8 cellular contexts compared by ENCODE assay signal in genomic region chr13:34941835-34942731, GRCh38. TPM values are rescaled to one million over a fixed set of nuclear protein-coding genes. Genes with fewer than 3 reads are reported as not detected.
DNase-seq lines count a peak whose midpoint lies in the region; ATAC-seq and TF ChIP-seq lines count a peak whose summit lies in the region.

NBEA (plus strand) TSS chr13:34942270; CDS start chr13:34942821, 551 bp downstream.

- H3K36me3 ChIP-seq in WERI-Rb-1 (no peaks in the 10 kb centered on the region), mammary epithelial cell (ENCODE audit: insufficient read depth, low read length) (no peaks in the 10 kb centered on the region), smooth muscle cell (ENCODE audit: low read depth) (no peaks in the 10 kb centered on the region)

- peak within 1 kb of the TSS; percentile 83 for H3K4me2 ChIP-seq in mammary epithelial cell (ENCODE audit: insufficient read depth, low read depth, low read length)
- H3K4me2 ChIP-seq in smooth muscle cell = peak within 1 kb of the TSS; percentile 79

- H3F3A ChIP-seq in smooth muscle cell (ENCODE audit: low read depth) = no peaks in the 10 kb centered on the region

- H3K4me1 ChIP-seq in mammary epithelial cell (ENCODE audit: insufficient read depth, low read length) = peaks cover 4% of the 10 kb centered on the region
- peaks cover 33% of the 10 kb centered on the region for H3K4me1 ChIP-seq in smooth muscle cell (ENCODE audit: low read depth)

- no TSS peak for BruUV-seq in mammary epithelial cell (replicated peaks; lab: Mats Ljungman, UMichigan)

- H3K4me3 ChIP-seq in WERI-Rb-1 (ENCODE audit: low read depth, low read length) (peak within 1 kb of the TSS; percentile 79), mammary epithelial cell (replicated peaks in 1 of 3; ENCODE audit: insufficient read depth in 1 of 3, low read depth in 2 of 3, low read length in 3 of 3) (peak within 1 kb of the TSS; percentile 70 to 80 (median 77)), smooth muscle cell (peak within 1 kb of the TSS; percentile 98)

- H4K20me1 ChIP-seq in mammary epithelial cell (ENCODE audit: insufficient read depth, low read length) = no peaks in the 10 kb centered on the region
- peaks cover 15% of the 10 kb centered on the region for H4K20me1 ChIP-seq in smooth muscle cell (ENCODE audit: low read depth)

- in situ Hi-C loops in mammary epithelial cell (cut with MboI; ENCODE audit: low sequenced_read_pairs in 2 of 2) = no loop called here

- no peaks in the 10 kb centered on the region for H3K79me2 ChIP-seq in mammary epithelial cell (ENCODE audit: insufficient read depth, low read length)
- peaks cover 11% of the 10 kb centered on the region for H3K79me2 ChIP-seq in smooth muscle cell (ENCODE audit: low read depth)

- intact Hi-C loops in mammary epithelial cell (cut with micrococcal nuclease) = no loop called here

- WGBS in mammary epithelial cell (ENCODE audit: low coverage, missing lambda C conversion rate) = 3% methylated on average over 7 of the region's 76 CpGs
- 1% methylated on average over 55 of the region's 76 CpGs for WGBS in smooth muscle cell (ENCODE audit: low lambda C conversion rate)

- peak within 1 kb of the TSS; percentile 69 for H3K27ac ChIP-seq in WERI-Rb-1
- no peak within 1 kb of the TSS for H3K27ac ChIP-seq in mammary epithelial cell (ENCODE audit: insufficient read depth, low read depth, low read length)
- no peak within 1 kb of the TSS for H3K27ac ChIP-seq in smooth muscle cell (ENCODE audit: low read depth)

- CTCF ChIA-PET in mammary epithelial cell (lab: Charles Lee; ENCODE audit: low non-redundant PET) = no interaction called here

- no peaks in the 10 kb centered on the region for H3K27me3 ChIP-seq in WERI-Rb-1 (ENCODE audit: insufficient read depth, low read depth, severe bottlenecking)
- H3K27me3 ChIP-seq in mammary epithelial cell (ENCODE audit: insufficient read depth, low read length) = peaks cover 8% of the 10 kb centered on the region
- H3K27me3 ChIP-seq in smooth muscle cell (ENCODE audit: low read depth) = peaks cover 40% of the 10 kb centered on the region

- dilution Hi-C loops in mammary epithelial cell (cut with HindIII; ENCODE audit: low sequenced_read_pairs) = no loop called here

- H3K9me3 ChIP-seq in WERI-Rb-1 (ENCODE audit: severe bottlenecking) (no peaks in the 10 kb centered on the region), mammary epithelial cell (replicated peaks; ENCODE audit: insufficient read depth, low read length) (no peaks in the 10 kb centered on the region), smooth muscle cell (replicated peaks; ENCODE audit: low read depth) (no peaks in the 10 kb centered on the region)

- ATAC-seq in GM18505 (IDR thresholded peaks at IDR 0.05; ENCODE audit: unreplicated experiment) (peak; percentile 82), HG02970 (IDR thresholded peaks at IDR 0.05; ENCODE audit: low FRiP score, unreplicated experiment) (peak; percentile 63)

- DNase-seq in NCI-H2107 treated with DMSO at 0.1 percent for 48 hours (lab: John Stamatoyannopoulos, UW; ENCODE audit: unreplicated experiment) = peak; percentile 82
- peak; percentile 86 for DNase-seq in WERI-Rb-1
- peak; percentile 55 for DNase-seq in mammary epithelial cell
- peak; percentile 73 for DNase-seq in iPS-NIHi7 (ENCODE audit: extremely low spot score)
- DNase-seq in smooth muscle cell (lab: John Stamatoyannopoulos, UW; ENCODE audit: unreplicated experiment) = peak; percentile 38
- no peak for DNase-seq in GF-D8 (lab: John Stamatoyannopoulos, UW)

- peak; percentile 36 for TF ChIP-seq POLR2A in GM18505 (IDR thresholded peaks at IDR 0.05; ENCODE audit: borderline replicate concordance, extremely low read depth, insufficient read depth, insufficient read length)

- H2AFZ ChIP-seq in mammary epithelial cell (ENCODE audit: low read depth, low read length) (peak within 1 kb of the TSS; percentile 94), smooth muscle cell (ENCODE audit: low read depth) (peak within 1 kb of the TSS; percentile 90)

- TF ChIP-seq CTCF in WERI-Rb-1 (IDR thresholded peaks at IDR 0.05; ENCODE audit: low read depth, low read length) = peak; percentile 12; the same call in 1 of the 2 replicates
- TF ChIP-seq CTCF in mammary epithelial cell (conservative IDR thresholded peaks at IDR 0.05 in 1 of 2, IDR thresholded peaks at IDR 0.05 in 1 of 2; ENCODE audit: extremely low read depth in 1 of 2, insufficient read depth in 1 of 2, low read depth in 1 of 2, low read length in 2 of 2) = no peak
- no peak for TF ChIP-seq CTCF in smooth muscle cell (IDR thresholded peaks at IDR 0.05; ENCODE audit: borderline replicate concordance, insufficient read depth, poor library complexity, severe bottlenecking)

- no peak within 1 kb of the TSS for H3K9ac ChIP-seq in mammary epithelial cell (ENCODE audit: insufficient read depth, low read length)
- H3K9ac ChIP-seq in smooth muscle cell (ENCODE audit: low read depth) = no peak within 1 kb of the TSS

RNA-seq across cellular contexts. Expression of gene NBEA, which starts in this region (rescaled TPM):
- 10 to 100 TPM in 1 of 2 donors, under 1 TPM in 1; 0.42 to 11.8 TPM for total RNA-seq in mammary epithelial cell
- polyA plus RNA-seq in mammary epithelial cell = 0.16 TPM
- polyA minus RNA-seq in mammary epithelial cell = 0.21 TPM
- total RNA-seq in smooth muscle cell = 10.4 and 11.7 TPM in 2 replicates
- polyA plus RNA-seq in smooth muscle cell = 3.1 and 3.6 TPM in 2 replicates
